ENCODE assay signal across 26 cellular contexts in genomic region chr2:28991462-28991861, GRCh38. TPM values are rescaled to one million over a fixed set of nuclear protein-coding genes. Genes with fewer than 3 reads are reported as not detected.
DNase-seq lines count a peak whose midpoint lies in the region; ATAC-seq, FAIRE-seq and TF ChIP-seq lines count a peak whose summit lies in the region.
"Had no signal": no experiment of that assay in that cellular context is flagged by ENCODE, and none has a peak within 500 bp of the region (broad histone marks: within the 10 kb centered on the region; RNA-seq: fewer than 3 reads in every experiment).

No MANE protein-coding gene starts in this region.

- POLR2A ChIA-PET in IMR-90 (lab: Charles Lee; ENCODE audit: unreplicated experiment), result no interaction called here

- peak overlapping the region; percentile 68 for H2AK9ac ChIP-seq in IMR-90 (replicated peaks; ENCODE audit: low read depth, low read length, poor library complexity)

- H3K79me1 ChIP-seq in IMR-90 (ENCODE audit: low read depth in 1 of 2, low read length in 2 of 2), result no peaks in the 10 kb centered on the region

- H3K79me2 ChIP-seq in MM.1S (ENCODE audit: low read length), result no peaks in the 10 kb centered on the region

- peak overlapping the region; percentile 60 for H2AFZ ChIP-seq in IMR-90 (replicated peaks; ENCODE audit: low read length, poor library complexity)
- no peak overlapping the region for H2AFZ ChIP-seq in MM.1S (ENCODE audit: low read length)

- intact Hi-C loops in IMR-90 (cut with micrococcal nuclease), result no loop called here
- intact Hi-C loops in kidney (cut with DNase I), result no loop called here
- intact Hi-C loops in spleen (cut with DNase I; ENCODE audit: low total_unique reads), result no loop called here

- dilution Hi-C loops in IMR-90 (cut with HindIII; ENCODE audit: low sequenced_read_pairs, unreplicated experiment), result no loop called here

- WGBS in IMR-90 (ENCODE audit: extremely low coverage in 2 of 2, insufficient read length in 1 of 2), 2 experiments, result 32% methylated on average over 4 of the region's 9 CpGs; no CpG with 5 or more reads in 1 of the 2 experiments
- WGBS in spleen, 5 donors, result 82 to 96% (median 89%) methylated on average over 8 to 9 of the region's 9 CpGs

- H2BK5ac ChIP-seq in IMR-90 (ENCODE audit: low read depth, low read length, poor library complexity, severe bottlenecking), result no peak overlapping the region

- CTCF ChIA-PET in IMR-90 (lab: Yijun Ruan, JAX), result no interaction called here

- peak overlapping the region; percentile 46; the same call in 1 of the 2 replicates for H3K27ac ChIP-seq in IMR-90 (ENCODE audit: insufficient read depth, low read length)
- H3K27ac ChIP-seq in caudate nucleus (ENCODE audit: low read depth, low read length), result peak overlapping the region; percentile 20
- H3K27ac ChIP-seq in kidney (ENCODE audit: low read depth in 2 of 2, low read length in 2 of 2), result no peak overlapping the region
- no peak overlapping the region for H3K27ac ChIP-seq in spleen
- no peak overlapping the region for H3K27ac ChIP-seq in MM.1S (ENCODE audit: low read length)
- H3K27ac ChIP-seq: epithelial cell of prostate, psoas muscle, SJCRH30, vagina had no signal

- peak; percentile 45 for ATAC-seq in IMR-90 (ENCODE audit: low read depth)
- ATAC-seq in HG03442 (IDR thresholded peaks at IDR 0.05; ENCODE audit: unreplicated experiment), result no peak
- no peak for ATAC-seq in HG03196 (IDR thresholded peaks at IDR 0.05; ENCODE audit: unreplicated experiment)
- ATAC-seq: naive thymus-derived CD8-positive, alpha-beta T cell; stimulated activated naive CD8-positive, alpha-beta T cell treated with anti-CD3 and anti-CD28 coated beads, Interleukin-15, Interleukin-2, amounts not matched to agents 100 U/mL and 50 U/mL, for 24 hours had no signal

- no peaks in the 10 kb centered on the region for H3F3A ChIP-seq in MM.1S (ENCODE audit: insufficient read depth, low read length)

- DNase-seq in IMR-90, result peak; percentile 35
- no peak for DNase-seq in caudate nucleus (lab: John Stamatoyannopoulos, UW)
- peak; percentile 52 for DNase-seq in kidney
- peak; percentile 23 for DNase-seq in spleen
- DNase-seq in MM.1S, result no peak
- DNase-seq in central memory CD4-positive, alpha-beta T cell, result no peak
- DNase-seq: activated CD4-positive, alpha-beta memory T cell treated with anti-CD3 and anti-CD28 coated beads, Interleukin-2, amount 10 ng/mL, durations not matched to agents 7 days and 5 days; activated CD8-positive, alpha-beta memory T cell treated with anti-CD3 and anti-CD28 coated beads, Interleukin-2, amount 50 U/mL, for 4 hours; activated naive CD4-positive, alpha-beta T cell treated with Interleukin-2 at 50 U/mL for 16 hours; DMS79; glutamatergic neuron; naive thymus-derived CD8-positive, alpha-beta T cell; NCI-H1092 treated with DMSO at 0.1 percent for 48 hours; NCI-H187; SJCRH30; stimulated activated naive CD8-positive, alpha-beta T cell treated with anti-CD3 and anti-CD28 coated beads, Interleukin-15, Interleukin-2, amounts not matched to agents 100 U/mL and 50 U/mL, for 24 hours; SW 1271 had no signal

- H3K18ac ChIP-seq in IMR-90 (ENCODE audit: low read depth, low read length), result peak overlapping the region; percentile 76

- H3K9ac ChIP-seq in IMR-90 (ENCODE audit: low read depth, low read length) (no peak overlapping the region), kidney (ENCODE audit: low read length in 2 of 2) (no peak overlapping the region), MM.1S (ENCODE audit: low read length) (no peak overlapping the region)

- H2AK5ac ChIP-seq in IMR-90 (ENCODE audit: low read depth, low read length), result peak overlapping the region; percentile 1; the same call in 1 of the 2 replicates

- H3K23ac ChIP-seq in IMR-90 (ENCODE audit: low read depth, low read length), result peak overlapping the region; percentile 8; the same call in 1 of the 2 replicates

- H3K4me1 ChIP-seq in IMR-90 (ENCODE audit: control insufficient read depth, insufficient read depth, low read length), result peaks cover 18% of the 10 kb centered on the region
- H3K4me1 ChIP-seq in kidney (ENCODE audit: control insufficient read depth in 1 of 2, insufficient read depth in 1 of 2, low read depth in 1 of 2, low read length in 2 of 2), result no peaks in the 10 kb centered on the region
- H3K4me1 ChIP-seq in spleen, result peaks cover 0 to under 1% (median 0%) of the 10 kb centered on the region in 6 donors
- H3K4me1 ChIP-seq in MM.1S (ENCODE audit: low read length), result no peaks in the 10 kb centered on the region
- H3K4me1 ChIP-seq: psoas muscle had no signal

- H3K4me2 ChIP-seq in IMR-90 (ENCODE audit: low read depth, low read length) (peak overlapping the region; percentile 2; the same call in 1 of the 2 replicates), MM.1S (ENCODE audit: low read depth, low read length) (no peak overlapping the region)

- peak overlapping the region; percentile 21 for H4K5ac ChIP-seq in IMR-90 (ENCODE audit: low read depth, low read length)

- H3K9me2 ChIP-seq in MM.1S (replicated peaks; ENCODE audit: insufficient read depth, low read length), result no peaks in the 10 kb centered on the region

- peak overlapping the region; percentile 71 for H2BK120ac ChIP-seq in IMR-90 (ENCODE audit: low read depth, low read length)

- FAIRE-seq in kidney (lab: Jason Lieb, UNC), result no peak
- FAIRE-seq: G401.6, islet of Langerhans, RCC 7860 had no signal

- BruUV-seq in IMR-90 (replicated peaks; lab: Mats Ljungman, UMichigan), result no TSS peak

- H3K36me3 ChIP-seq in IMR-90 (ENCODE audit: control insufficient read depth, insufficient read depth, low read length), result no peaks in the 10 kb centered on the region
- H3K36me3 ChIP-seq in kidney (ENCODE audit: control insufficient read depth in 1 of 2, insufficient read depth in 2 of 2, low read length in 2 of 2), result no peaks in the 10 kb centered on the region
- H3K36me3 ChIP-seq in spleen, result no peaks in the 10 kb centered on the region
- no peaks in the 10 kb centered on the region for H3K36me3 ChIP-seq in MM.1S (replicated peaks; ENCODE audit: insufficient read depth, low read length)
- H3K36me3 ChIP-seq: SJCRH30, vagina had no signal

- TF ChIP-seq POLR2A in IMR-90 (IDR thresholded peaks at IDR 0.05; ENCODE audit: low read depth, low read length) (no peak), spleen (IDR thresholded peaks at IDR 0.05) (no peak)

- peak overlapping the region; percentile 41 for H4K91ac ChIP-seq in IMR-90 (ENCODE audit: insufficient read depth, low read depth, low read length)

- no peak overlapping the region for H3K4me3 ChIP-seq in IMR-90 (ENCODE audit: insufficient read depth, low read depth, low read length)
- no peak overlapping the region for H3K4me3 ChIP-seq in kidney (ENCODE audit: low read length in 2 of 2)
- H3K4me3 ChIP-seq in spleen, result no peak overlapping the region
- H3K4me3 ChIP-seq in MM.1S (ENCODE audit: low read length), result no peak overlapping the region
- H3K4me3 ChIP-seq: psoas muscle, SJCRH30, vagina had no signal

- peaks cover 6% of the 10 kb centered on the region; the same call in 1 of the 2 replicates for H3K9me1 ChIP-seq in IMR-90 (ENCODE audit: insufficient read depth, low read length)

- peak overlapping the region; percentile 68 for H3K4ac ChIP-seq in IMR-90 (ENCODE audit: low read depth, low read length)

- peak overlapping the region; percentile 1 to 28; a peak in 2 of 4 replicates for H4K8ac ChIP-seq in IMR-90 (ENCODE audit: low read depth in 2 of 2, low read length in 2 of 2)

- H3K27me3 ChIP-seq in IMR-90 (ENCODE audit: control insufficient read depth, insufficient read depth, low read length) (peaks cover 2% of the 10 kb centered on the region), spleen (replicated peaks in 1 of 7) (no peaks in the 10 kb centered on the region), MM.1S (replicated peaks; ENCODE audit: insufficient read depth, low read length) (no peaks in the 10 kb centered on the region)
- H3K27me3 ChIP-seq: SJCRH30, vagina had no signal

- TF ChIP-seq CTCF in IMR-90 (conservative IDR thresholded peaks at IDR 0.05; ENCODE audit: low read depth, low read length), result no peak
- no peak for TF ChIP-seq CTCF in kidney (IDR thresholded peaks at IDR 0.05; ENCODE audit: borderline replicate concordance, extremely low read depth, insufficient read depth)
- TF ChIP-seq CTCF in spleen (IDR thresholded peaks at IDR 0.05 in 8 of 11, conservative IDR thresholded peaks at IDR 0.05 in 3 of 11), result no peak
- no peak for TF ChIP-seq CTCF in MM.1S (IDR thresholded peaks at IDR 0.05; ENCODE audit: low read length)

- no peak overlapping the region for H3K56ac ChIP-seq in IMR-90 (ENCODE audit: extremely low read depth, insufficient read depth, low read length)

- H3K9me3 ChIP-seq in IMR-90 (ENCODE audit: control insufficient read depth, insufficient read depth, low read length), result no peaks in the 10 kb centered on the region
- no peaks in the 10 kb centered on the region for H3K9me3 ChIP-seq in kidney (ENCODE audit: control insufficient read depth in 1 of 2, low read length in 2 of 2)
- no peaks in the 10 kb centered on the region for H3K9me3 ChIP-seq in spleen
- no peaks in the 10 kb centered on the region for H3K9me3 ChIP-seq in MM.1S (replicated peaks; ENCODE audit: insufficient read depth, low read length)
- H3K9me3 ChIP-seq: psoas muscle, SJCRH30, vagina had no signal

- H2BK20ac ChIP-seq in IMR-90 (ENCODE audit: low read depth, low read length), result peak overlapping the region; percentile 79

- H3K14ac ChIP-seq in IMR-90 (replicated peaks; ENCODE audit: low read depth, low read length), result no peak overlapping the region

- in situ Hi-C loops in IMR-90 (cut with MboI; ENCODE audit: low sequenced_read_pairs), result no loop called here

- no peaks in the 10 kb centered on the region for H4K20me1 ChIP-seq in IMR-90 (ENCODE audit: insufficient read depth, low read length)
- H4K20me1 ChIP-seq in MM.1S (ENCODE audit: insufficient read depth, low read length), result no peaks in the 10 kb centered on the region

- 0 out of 3 replicates have a peak overlapping the region, but pooled peaks have one; percentile 16 for H2BK15ac ChIP-seq in IMR-90 (ENCODE audit: low read depth, low read length)

- no peak for TF ChIP-seq RAD21 in IMR-90 (IDR thresholded peaks at IDR 0.05; ENCODE audit: low read length)

TF ChIP-seq in IMR-90, 13 proteins besides CTCF, POLR2A, EP300 and RAD21 (continues in another document):
- no peak for TF ChIP-seq MXI1 (IDR thresholded peaks at IDR 0.05; ENCODE audit: borderline replicate concordance, low read depth, low read length)

RNA-seq across cellular contexts. Expression of gene TOGARAM2, which starts 10.4 kb away (rescaled TPM):
- total RNA-seq in IMR-90 (2012; rRNA removed) (under 0.01 and 0.28 TPM in 2 replicates), kidney (0.60 TPM), spleen (10 to 100 TPM in 4 of 7 donors, 1 to 10 TPM in 3; 3.1 to 19.9 (median 11.7) TPM)
- polyA plus RNA-seq in IMR-90 (2012; rRNA removed) (0.32 and 0.38 TPM in 2 replicates), kidney (ENCODE audit: insufficient read depth, low read depth, low replicate concordance) (1.4 TPM), spleen (1 to 10 TPM; 3.0 to 9.0 (median 7.4) TPM)
- 0.21 and 0.29 TPM in 2 replicates for polyA plus RNA-seq in IMR-90 (2012; cell fraction: cytosol; rRNA removed)
- 2.2 and 2.7 TPM in 2 replicates for polyA plus RNA-seq in IMR-90 (2012; cell fraction: nucleus; rRNA removed; ENCODE audit: low replicate concordance)
- total RNA-seq: NCI-H460 had no signal

Comparison
In these comparisons a context has a peak if more than half of its experiments do, and no peak if none do; other contexts are left out.
1. DNase-seq: peak in IMR-90 (single experiment), kidney (single experiment) and spleen (single experiment); none in caudate nucleus (0 of 61), MM.1S (single experiment) and central memory CD4-positive, alpha-beta T cell (single experiment).
2. H3K27ac ChIP-seq: peak in IMR-90 (single experiment) and caudate nucleus (single experiment); none in kidney (0 of 2), spleen (0 of 8) and MM.1S (single experiment).